23 cellular contexts compared by ENCODE assay signal in genomic region chr1:107623431-107623830, GRCh38.
"Had no signal": no experiment of that assay in that cellular context is flagged by ENCODE, and none has a peak within 500 bp of the region (broad histone marks: within the 10 kb centered on the region; RNA-seq: fewer than 3 reads in every experiment).

No MANE protein-coding gene starts in this region.

- H3K4me3 ChIP-seq: breast epithelium, K562, SJCRH30 had no signal

- H3K27me3 ChIP-seq: breast epithelium, SJCRH30 had no signal

- H3K36me3 Mint-ChIP-seq: activated naive CD4-positive, alpha-beta T cell treated with anti-CD3 and anti-CD28 coated beads, Interleukin-2, amount 50 U/mL, for 72 hours had no signal

- H3K4me3 Mint-ChIP-seq: activated CD4-positive, alpha-beta memory T cell treated with anti-CD3 and anti-CD28 coated beads, Interleukin-2, amount 10 ng/mL, durations not matched to agents 7 days and 5 days; activated T-cell treated with anti-CD3 and anti-CD28 coated beads, Interleukin-2, amount 50 U/mL, for 24 hours; activated T-helper 1 cell treated with anti-CD3 and anti-CD28 coated beads, Interleukin-12 subunit alpha, Interleukin-12 subunit beta, Interleukin-2, Interleukin-4 antibody, amounts not matched to agents 30 ng/mL and 10 ng/mL and 1 ng/mL, durations not matched to agents 14 hours and 24 hours and 36 hours; central memory CD8-positive, alpha-beta T cell had no signal

- H3K4me2 ChIP-seq: SK-N-SH had no signal

- H3K4me1 ChIP-seq: breast epithelium, SJCRH30 had no signal

- H3K9me2 ChIP-seq: SK-N-SH had no signal

- H3K9me3 Mint-ChIP-seq: activated CD4-positive, alpha-beta memory T cell treated with anti-CD3 and anti-CD28 coated beads, Interleukin-2, amount 10 ng/mL, durations not matched to agents 7 days and 5 days; activated naive CD4-positive, alpha-beta T cell treated with anti-CD3 and anti-CD28 coated beads, Interleukin-2, amount 50 U/mL, for 72 hours; activated T-cell treated with anti-CD3 and anti-CD28 coated beads, Interleukin-2, amount 50 U/mL, for 24 hours; central memory CD8-positive, alpha-beta T cell had no signal

- H3K9ac ChIP-seq: SK-N-SH had no signal

- H3K27ac Mint-ChIP-seq: activated CD4-positive, alpha-beta memory T cell treated with anti-CD3 and anti-CD28 coated beads, Interleukin-2, amount 10 ng/mL, durations not matched to agents 7 days and 5 days; activated naive CD4-positive, alpha-beta T cell treated with anti-CD3 and anti-CD28 coated beads, Interleukin-2, amount 50 U/mL, for 72 hours; activated T-helper 1 cell treated with anti-CD3 and anti-CD28 coated beads, Interleukin-12 subunit alpha, Interleukin-12 subunit beta, Interleukin-2, Interleukin-4 antibody, amounts not matched to agents 30 ng/mL and 10 ng/mL and 1 ng/mL, durations not matched to agents 14 hours and 24 hours and 36 hours had no signal

- FAIRE-seq: K562, RCC 7860 had no signal

- H3K36me3 ChIP-seq: breast epithelium had no signal

- ATAC-seq: K562, Right ventricle myocardium inferior had no signal

- H3K9me3 ChIP-seq: breast epithelium, SJCRH30, SK-N-SH had no signal

- H3K27ac ChIP-seq: SJCRH30, VCaP had no signal

- H3K27me3 Mint-ChIP-seq: activated CD4-positive, alpha-beta memory T cell treated with anti-CD3 and anti-CD28 coated beads, Interleukin-2, amount 10 ng/mL, durations not matched to agents 7 days and 5 days; activated T-cell treated with anti-CD3 and anti-CD28 coated beads, Interleukin-2, amount 50 U/mL, for 24 hours; central memory CD8-positive, alpha-beta T cell had no signal

- DNase-seq: activated CD4-positive, alpha-beta memory T cell treated with anti-CD3 and anti-CD28 coated beads, Interleukin-2, amount 10 ng/mL, durations not matched to agents 7 days and 5 days; activated CD4-positive, alpha-beta T cell treated with anti-CD3 and anti-CD28 coated beads, Interleukin-2, amount 50 U/mL, for 1 hour; activated CD4-positive, CD25-positive, alpha-beta regulatory T cell; activated effector memory CD4-positive, alpha-beta T cell treated with Interleukin-2 at 50 U/mL for 16 hours; activated naive CD4-positive, alpha-beta T cell; activated T-cell treated with anti-CD3 and anti-CD28 coated beads, Interleukin-2, amount 50 U/mL, for 24 hours; Kasumi-1; NCI-H1092 treated with DMSO at 0.1 percent for 48 hours; NCI-H1417 treated with DMSO at 0.1 percent for 48 hours; NCI-H1694; NCI-H2029; NCI-H510A treated with DMSO at 0.1 percent for 48 hours; NCI-H69; SJCRH30; SK-N-SH had no signal
